ENCODE assay signal across 8 cellular contexts in genomic region chr17:49910094-49910857, GRCh38. TPM values are rescaled to one million over a fixed set of nuclear protein-coding genes. Genes with fewer than 3 reads are reported as not detected.
DNase-seq lines count a peak whose midpoint lies in the region; ATAC-seq and TF ChIP-seq lines count a peak whose summit lies in the region.

No MANE protein-coding gene starts in this region.

- H3K4me1 Mint-ChIP-seq in activated naive CD8-positive, alpha-beta T cell (ENCODE audit: low read depth): peaks cover 10% of the 10 kb centered on the region

- peak overlapping the region; percentile 77 for H3K4me3 Mint-ChIP-seq in activated naive CD8-positive, alpha-beta T cell

- H3K27me3 Mint-ChIP-seq in activated naive CD8-positive, alpha-beta T cell: peaks cover 27% of the 10 kb centered on the region

- H3K27ac Mint-ChIP-seq in activated naive CD8-positive, alpha-beta T cell: no peak overlapping the region

- no peaks in the 10 kb centered on the region for H3K9me3 Mint-ChIP-seq in activated naive CD8-positive, alpha-beta T cell (ENCODE audit: low read depth)

- H3K36me3 ChIP-seq in kidney epithelial cell (ENCODE audit: control insufficient read depth, insufficient read depth, low read length): no peaks in the 10 kb centered on the region

- peak overlapping the region; percentile 7 for H3K4me3 ChIP-seq in kidney epithelial cell (ENCODE audit: low read depth, low read length)

- no peak for TF ChIP-seq CTCF in kidney epithelial cell (IDR thresholded peaks at IDR 0.05; ENCODE audit: insufficient read depth, low read length, poor library complexity, severe bottlenecking)

- peaks cover 4% of the 10 kb centered on the region for H3K36me3 Mint-ChIP-seq in activated naive CD8-positive, alpha-beta T cell

- peaks cover 47% of the 10 kb centered on the region for H3K27me3 ChIP-seq in kidney epithelial cell (ENCODE audit: control insufficient read depth, insufficient read depth, low read length)

- ATAC-seq in GM21528 (IDR thresholded peaks at IDR 0.05; ENCODE audit: low FRiP score, unreplicated experiment): no peak

- DNase-seq in SIG-M5 treated with dmso at 0.1 percent for 504 hours (lab: John Stamatoyannopoulos, UW; ENCODE audit: unreplicated experiment): peak; percentile 33
- DNase-seq in SIG-M5 (lab: John Stamatoyannopoulos, UW): no peak
- no peak for DNase-seq in kidney epithelial cell (ENCODE audit: low read depth)
- DNase-seq in stimulated activated CD8-positive, alpha-beta memory T cell treated with anti-CD3 and anti-CD28 coated beads, Interleukin-4, amount 100 ng/mL, for 24 hours (ENCODE audit: low read depth): peak; percentile 12
- no peak for DNase-seq in putamen (ENCODE audit: low spot score)
- no peak for DNase-seq in effector CD8-positive, alpha-beta T cell (lab: John Stamatoyannopoulos, UW)

RNA-seq across cellular contexts. Expression of gene DLX4, which starts 58.7 kb away (rescaled TPM):
- 0.21 and 0.50 TPM in 2 replicates for total RNA-seq in kidney epithelial cell

Comparison
In these comparisons a context has a peak if more than half of its experiments do, and no peak if none do; other contexts are left out.
1. DNase-seq: peak in SIG-M5 treated with dmso at 0.1 percent for 504 hours (single experiment) and stimulated activated CD8-positive, alpha-beta memory T cell treated with anti-CD3 and anti-CD28 coated beads, Interleukin-4, amount 100 ng/mL, for 24 hours (single experiment); none in SIG-M5 (single experiment), kidney epithelial cell (single experiment), putamen (single experiment) and effector CD8-positive, alpha-beta T cell (single experiment).